In the genomic region with DNA sequence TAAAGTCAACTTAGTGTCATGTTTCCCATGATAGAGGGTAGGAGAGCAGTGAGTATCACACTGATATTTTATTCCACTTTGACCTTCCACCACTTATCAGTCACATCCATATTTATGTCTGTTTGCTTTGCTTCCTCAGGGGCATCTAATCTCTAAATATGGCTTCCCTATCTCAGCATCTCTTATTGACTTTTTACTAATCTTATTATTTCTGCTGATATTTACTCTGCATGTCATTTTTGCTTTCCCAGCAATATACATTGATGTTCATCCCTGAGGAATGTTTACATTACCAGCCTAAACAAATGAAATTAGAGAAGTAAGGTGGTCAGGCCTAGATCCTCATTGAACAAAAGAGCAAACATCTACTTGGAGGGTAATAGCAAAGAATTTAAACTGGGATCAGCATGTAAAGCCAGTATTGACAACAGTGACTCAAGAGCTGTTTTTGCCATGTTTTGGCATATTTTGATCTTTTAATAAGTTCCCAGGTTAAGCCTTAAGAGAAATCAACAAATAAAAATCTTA, we compare ENCODE assay signal across 21 cellular contexts.
A peak's percentile ranks its signal among the peaks of the same experiment; 100 is the strongest.
DNase-seq lines count a peak whose midpoint lies in the region; ATAC-seq and TF ChIP-seq lines count a peak whose summit lies in the region.
"Had no signal": no experiment of that assay in that cellular context is flagged by ENCODE, and none has a peak within 500 bp of the region (broad histone marks: within the 10 kb centered on the region; RNA-seq: fewer than 3 reads in every experiment).

No MANE protein-coding gene starts in this region.

- no peaks in the 10 kb centered on the region for H3K27me3 ChIP-seq in PC-3 (ENCODE audit: low read length)
- no peaks in the 10 kb centered on the region for H3K27me3 ChIP-seq in iPS-18a (ENCODE audit: control insufficient read depth, insufficient read depth, low read length)
- H3K27me3 ChIP-seq: gastroesophageal sphincter had no signal

- CTCF ChIA-PET in PC-3 (lab: Charles Lee), result no interaction called here

- H3K4me1 ChIP-seq in PC-3 (ENCODE audit: insufficient read depth, low read length) (peaks cover 41% of the 10 kb centered on the region), iPS-18a (ENCODE audit: control insufficient read depth, low read depth, low read length) (peaks cover 9% of the 10 kb centered on the region), mucosa of descending colon (ENCODE audit: low read depth) (no peaks in the 10 kb centered on the region)
- H3K4me1 ChIP-seq: gastroesophageal sphincter had no signal

- no TSS peak for BruUV-seq in PC-3 (replicated peaks; lab: Mats Ljungman, UMichigan)

- peaks cover 4% of the 10 kb centered on the region for H3F3A ChIP-seq in PC-3 (ENCODE audit: low read length, unreplicated experiment)

- no peak for TF ChIP-seq CTCF in LNCaP clone FGC (IDR thresholded peaks at IDR 0.05; ENCODE audit: control insufficient read depth, extremely low read depth, insufficient read depth)
- no peak for TF ChIP-seq CTCF in PC-3 (conservative IDR thresholded peaks at IDR 0.05; ENCODE audit: low read depth, low read length)
- TF ChIP-seq CTCF in mucosa of descending colon (IDR thresholded peaks at IDR 0.05), result no peak

- H3K36me3 ChIP-seq in PC-3 (ENCODE audit: low read depth, low read length) (no peaks in the 10 kb centered on the region), iPS-18a (ENCODE audit: control insufficient read depth, low read depth, low read length) (no peaks in the 10 kb centered on the region), mucosa of descending colon (ENCODE audit: low read depth) (no peaks in the 10 kb centered on the region)
- H3K36me3 ChIP-seq: gastroesophageal sphincter, thoracic aorta had no signal

- H3K9ac ChIP-seq in PC-3 (ENCODE audit: low read length) (peak overlapping the region; percentile 76), iPS-18a (ENCODE audit: low read length) (no peak overlapping the region)
- H3K9ac ChIP-seq: KMS-11 had no signal

- ATAC-seq in PC-3 (peak; percentile 97), mucosa of descending colon (no peak), HG03432 (IDR thresholded peaks at IDR 0.05; ENCODE audit: unreplicated experiment) (no peak)
- ATAC-seq: gastroesophageal sphincter, sciatic nerve, SK-N-SH treated with all-trans-retinoic acid at 6 μM for 48 hours had no signal

- no peak overlapping the region for H3K4me3 ChIP-seq in LNCaP clone FGC (ENCODE audit: low read depth, low read length)
- no peak overlapping the region; the same call in 1 of the 2 replicates for H3K4me3 ChIP-seq in PC-3 (ENCODE audit: low read length)
- H3K4me3 ChIP-seq in iPS-18a (ENCODE audit: low read length), result no peak overlapping the region
- no peak overlapping the region for H3K4me3 ChIP-seq in mucosa of descending colon
- H3K4me3 ChIP-seq: gastroesophageal sphincter, thoracic aorta had no signal

- H2AFZ ChIP-seq in PC-3 (ENCODE audit: low read length), result no peak overlapping the region

- no peaks in the 10 kb centered on the region for H3K9me3 ChIP-seq in PC-3 (ENCODE audit: low read length)
- no peaks in the 10 kb centered on the region for H3K9me3 ChIP-seq in iPS-18a (ENCODE audit: control insufficient read depth, low read depth, low read length)
- no peaks in the 10 kb centered on the region for H3K9me3 ChIP-seq in mucosa of descending colon
- H3K9me3 ChIP-seq: gastroesophageal sphincter, thoracic aorta had no signal

- POLR2A ChIA-PET in PC-3 (lab: Charles Lee; ENCODE audit: unreplicated experiment), result no interaction called here

- peak overlapping the region; percentile 96 for H3K27ac ChIP-seq in PC-3 (ENCODE audit: low read length)
- H3K27ac ChIP-seq in iPS-18a (ENCODE audit: low read length), result peak overlapping the region; percentile 84
- H3K27ac ChIP-seq: gastroesophageal sphincter, KMS-11, thoracic aorta had no signal

- no peaks in the 10 kb centered on the region for H4K20me1 ChIP-seq in PC-3 (ENCODE audit: low read length)

- H3K4me2 ChIP-seq in PC-3 (ENCODE audit: low read length), result peak overlapping the region; percentile 49; the same call in 1 of the 2 replicates
- H3K4me2 ChIP-seq: KMS-11 had no signal

- no peaks in the 10 kb centered on the region for H3K9me2 ChIP-seq in PC-3 (replicated peaks; ENCODE audit: low read length)

- intact Hi-C loops in PC-3 (cut with micrococcal nuclease), result loop anchor here (1.0 to 10.0 kb wide), 3 partner anchors 89 to 829 kb away; no protein-coding TSS in a partner anchor
- intact Hi-C loops in mucosa of descending colon (cut with DNase I, micrococcal nuclease), result no loop called here

- DNase-seq in DMS53 (lab: John Stamatoyannopoulos, UW) (peak; percentile 84), LNCaP clone FGC (ENCODE audit: low read depth) (peak; percentile 93), PC-3 (peak; percentile 92), mucosa of descending colon (no peak), NCI-H1694 treated with DMSO at 0.1 percent for 48 hours (lab: John Stamatoyannopoulos, UW) (no peak)
- DNase-seq: activated CD8-positive, alpha-beta memory T cell treated with anti-CD3 and anti-CD28 coated beads, Interleukin-2, amount 50 U/mL, for 4 hours; anterior cingulate cortex; CD4-positive, alpha-beta memory T cell; GDM1; GOT3; islet precursor cell; NCI-H1694; NCI-H226; stimulated activated naive CD4-positive, alpha-beta T cell treated with Interleukin-2 at 50 U/mL for 16 hours had no signal

- H3K79me2 ChIP-seq in PC-3 (ENCODE audit: low read length), result no peaks in the 10 kb centered on the region

Comparison
In these comparisons a context has a peak if more than half of its experiments do, and no peak if none do; other contexts are left out.
1. DNase-seq: peak in DMS53 (single experiment), LNCaP clone FGC (single experiment) and PC-3 (single experiment); none in mucosa of descending colon (0 of 3) and NCI-H1694 treated with DMSO at 0.1 percent for 48 hours (single experiment).